In the genomic region with DNA sequence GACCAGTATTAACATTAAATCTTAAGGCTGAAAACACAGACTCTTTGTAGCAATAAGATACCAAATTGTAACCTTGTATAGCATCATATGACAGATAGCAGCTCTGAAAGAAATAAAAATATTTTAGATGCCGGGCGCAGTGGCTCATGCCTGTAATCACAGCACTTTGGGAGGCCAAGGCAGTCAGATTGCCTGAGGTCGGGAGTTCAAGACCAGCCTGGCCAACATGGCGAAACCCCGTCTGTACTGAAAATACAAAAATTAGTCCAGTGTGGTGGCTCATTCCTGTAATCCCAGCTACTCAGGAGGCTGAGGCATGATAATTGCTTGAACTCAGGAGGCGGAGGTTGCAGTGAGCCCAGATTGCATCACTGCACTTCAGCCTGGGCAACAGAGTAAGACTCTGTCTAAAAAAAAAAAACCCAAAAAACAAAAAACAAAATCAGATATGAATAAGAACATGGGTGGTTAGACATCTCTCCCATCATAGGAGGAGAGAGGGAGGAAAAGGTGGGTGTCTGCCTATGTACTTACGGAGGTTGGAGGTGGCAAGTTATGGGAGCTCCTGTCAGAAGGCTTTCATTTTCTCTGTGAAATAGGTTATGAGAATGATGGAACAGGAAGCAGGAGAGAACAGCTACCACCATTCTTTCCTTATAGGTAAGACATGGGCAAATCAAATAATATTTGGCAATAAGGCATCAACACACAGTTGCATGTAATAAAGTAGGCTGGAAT, we compare ENCODE assay signal across 3 cellular contexts.
TF ChIP-seq lines count a peak whose summit lies in the region.

No MANE protein-coding gene starts in this region.

TF ChIP-seq in HEK293, 187 proteins besides CTCF, POLR2A, EP300 and RAD21:
- TF ChIP-seq ZNF121 (tag by site-specific recombination; IDR thresholded peaks at IDR 0.05), result peak; percentile 46; the same call in 1 of the 2 replicates
- TF ChIP-seq ZNF701 (tag by site-specific recombination; IDR thresholded peaks at IDR 0.05), result no peak
- TF ChIP-seq, protein P1, sequence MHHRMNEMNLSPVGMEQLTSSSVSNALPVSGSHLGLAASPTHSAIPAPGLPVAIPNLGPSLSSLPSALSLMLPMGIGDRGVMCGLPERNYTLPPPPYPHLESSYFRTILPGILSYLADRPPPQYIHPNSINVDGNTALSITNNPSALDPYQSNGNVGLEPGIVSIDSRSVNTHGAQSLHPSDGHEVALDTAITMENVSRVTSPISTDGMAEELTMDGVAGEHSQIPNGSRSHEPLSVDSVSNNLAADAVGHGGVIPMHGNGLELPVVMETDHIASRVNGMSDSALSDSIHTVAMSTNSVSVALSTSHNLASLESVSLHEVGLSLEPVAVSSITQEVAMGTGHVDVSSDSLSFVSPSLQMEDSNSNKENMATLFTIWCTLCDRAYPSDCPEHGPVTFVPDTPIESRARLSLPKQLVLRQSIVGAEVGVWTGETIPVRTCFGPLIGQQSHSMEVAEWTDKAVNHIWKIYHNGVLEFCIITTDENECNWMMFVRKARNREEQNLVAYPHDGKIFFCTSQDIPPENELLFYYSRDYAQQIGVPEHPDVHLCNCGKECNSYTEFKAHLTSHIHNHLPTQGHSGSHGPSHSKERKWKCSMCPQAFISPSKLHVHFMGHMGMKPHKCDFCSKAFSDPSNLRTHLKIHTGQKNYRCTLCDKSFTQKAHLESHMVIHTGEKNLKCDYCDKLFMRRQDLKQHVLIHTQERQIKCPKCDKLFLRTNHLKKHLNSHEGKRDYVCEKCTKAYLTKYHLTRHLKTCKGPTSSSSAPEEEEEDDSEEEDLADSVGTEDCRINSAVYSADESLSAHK (tag by site-specific recombination; IDR thresholded peaks at IDR 0.05), result no peak
- TF ChIP-seq ZFHX2 (tag by site-specific recombination; conservative IDR thresholded peaks at IDR 0.05), result peak; percentile 20; the same call in 1 of the 2 replicates
- no peak for TF ChIP-seq GLI2 (tag by site-specific recombination; IDR thresholded peaks at IDR 0.05; ENCODE audit: borderline replicate concordance, low read depth)
- TF ChIP-seq, protein P2, sequence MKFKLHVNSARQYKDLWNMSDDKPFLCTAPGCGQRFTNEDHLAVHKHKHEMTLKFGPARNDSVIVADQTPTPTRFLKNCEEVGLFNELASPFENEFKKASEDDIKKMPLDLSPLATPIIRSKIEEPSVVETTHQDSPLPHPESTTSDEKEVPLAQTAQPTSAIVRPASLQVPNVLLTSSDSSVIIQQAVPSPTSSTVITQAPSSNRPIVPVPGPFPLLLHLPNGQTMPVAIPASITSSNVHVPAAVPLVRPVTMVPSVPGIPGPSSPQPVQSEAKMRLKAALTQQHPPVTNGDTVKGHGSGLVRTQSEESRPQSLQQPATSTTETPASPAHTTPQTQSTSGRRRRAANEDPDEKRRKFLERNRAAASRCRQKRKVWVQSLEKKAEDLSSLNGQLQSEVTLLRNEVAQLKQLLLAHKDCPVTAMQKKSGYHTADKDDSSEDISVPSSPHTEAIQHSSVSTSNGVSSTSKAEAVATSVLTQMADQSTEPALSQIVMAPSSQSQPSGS (tag by site-specific recombination; IDR thresholded peaks at IDR 0.05; ENCODE audit: low read depth), result no peak
- peak; percentile 17; the same call in 1 of the 2 replicates for TF ChIP-seq EGR2 (tag by site-specific recombination; IDR thresholded peaks at IDR 0.05; ENCODE audit: low read depth)

TF ChIP-seq in WTC11, 78 proteins besides CTCF, POLR2A, EP300 and RAD21:
- no peak for TF ChIP-seq FOXJ3 (CRISPR knock-in tag; IDR thresholded peaks at IDR 0.05; ENCODE audit: borderline replicate concordance)
- TF ChIP-seq ESRRA (CRISPR knock-in tag; IDR thresholded peaks at IDR 0.05; ENCODE audit: borderline replicate concordance), result no peak
- TF ChIP-seq ZNF121 (CRISPR knock-in tag; IDR thresholded peaks at IDR 0.05), result peak; percentile 60
- TF ChIP-seq FOXK1 (CRISPR knock-in tag; IDR thresholded peaks at IDR 0.05), result no peak
- no peak for TF ChIP-seq MAX (CRISPR knock-in tag; IDR thresholded peaks at IDR 0.05)

TF ChIP-seq in H1, 55 proteins besides CTCF, POLR2A, EP300 and RAD21:
- TF ChIP-seq, protein P2 (IDR thresholded peaks at IDR 0.05; ENCODE audit: low read length), result no peak
- TF ChIP-seq EZH2 (IDR thresholded peaks at IDR 0.05; ENCODE audit: low read depth, low read length, severe bottlenecking) (no peak), ATF3 (IDR thresholded peaks at IDR 0.05; ENCODE audit: insufficient read depth, low read depth, low read length) (no peak), SP1 (IDR thresholded peaks at IDR 0.05; ENCODE audit: low read depth, low read length) (no peak), HDAC2 (IDR thresholded peaks at IDR 0.05; ENCODE audit: borderline replicate concordance in 1 of 2, low read depth in 2 of 2, low read length in 2 of 2) (no peak), CHD7 (IDR thresholded peaks at IDR 0.05; ENCODE audit: insufficient replicate concordance, low read length) (no peak), CTBP2 (IDR thresholded peaks at IDR 0.05; ENCODE audit: borderline replicate concordance, insufficient read depth, insufficient read length, low read length) (no peak), GABPA (IDR thresholded peaks at IDR 0.05; ENCODE audit: borderline replicate concordance, insufficient read depth, low read length) (no peak), TCF12 (IDR thresholded peaks at IDR 0.05; ENCODE audit: low read depth, low read length) (no peak)
